Comparison of ENCODE assay signal across 4 cellular contexts in the genomic region with DNA sequence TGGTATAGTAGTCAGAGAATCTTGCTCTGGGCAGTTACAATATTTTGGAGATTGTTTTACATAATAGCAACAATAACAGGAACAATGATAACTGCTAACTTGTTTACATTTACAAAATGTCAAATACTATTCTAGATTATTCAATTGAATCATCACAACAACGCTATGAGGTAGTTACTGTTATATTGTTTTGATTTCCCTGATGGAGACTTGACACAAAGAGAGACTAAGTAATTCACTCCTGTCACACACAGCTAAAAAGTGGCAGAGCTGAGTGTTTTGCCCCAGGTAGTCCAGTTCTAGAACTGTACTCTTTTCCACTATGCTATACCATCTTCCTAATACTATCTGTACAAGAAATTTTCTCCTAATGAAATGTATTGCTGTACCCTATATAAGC.
"Had no signal": no experiment of that assay in that cellular context is flagged by ENCODE, and none has a peak within 500 bp of the region (broad histone marks: within the 10 kb centered on the region; RNA-seq: fewer than 3 reads in every experiment).

No MANE protein-coding gene starts in this region.

- H3K4me2 ChIP-seq: KMS-11 had no signal

- H3K27ac ChIP-seq: HL-60, KMS-11 had no signal

- H3K4me3 ChIP-seq: K562 had no signal

- H3K9ac ChIP-seq: KMS-11 had no signal

- ATAC-seq: HepG2, K562 had no signal
